26 cellular contexts compared by ENCODE assay signal in the genomic region with DNA sequence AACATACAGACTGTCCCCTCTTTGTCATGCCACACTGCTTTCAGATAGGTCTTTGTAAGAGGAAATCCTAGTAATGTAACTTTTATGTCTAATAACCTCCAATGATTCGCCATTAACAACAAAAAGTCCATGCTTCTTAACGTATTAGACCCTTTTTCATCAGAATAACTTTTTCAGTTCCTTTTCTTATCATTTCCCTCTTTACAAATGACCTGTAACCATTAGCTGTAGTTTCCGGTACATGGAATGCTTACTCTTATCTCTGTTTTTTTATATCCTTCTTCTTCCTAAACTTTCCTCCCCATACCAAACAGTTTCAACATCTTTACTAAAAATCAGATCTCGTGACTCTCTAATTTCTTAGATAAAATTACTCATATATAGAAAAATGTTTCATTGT.
DNase-seq lines count a peak whose midpoint lies in the region; ATAC-seq, FAIRE-seq and TF ChIP-seq lines count a peak whose summit lies in the region.
"Had no signal": no experiment of that assay in that cellular context is flagged by ENCODE, and none has a peak within 500 bp of the region (broad histone marks: within the 10 kb centered on the region; RNA-seq: fewer than 3 reads in every experiment).

No MANE protein-coding gene starts in this region.

- H3K4me3 Mint-ChIP-seq in mesothelial cell of epicardium, result no peak overlapping the region
- H3K4me3 Mint-ChIP-seq in T-cell, result no peak overlapping the region
- H3K4me3 Mint-ChIP-seq: CD14-positive monocyte; CD4-positive, alpha-beta memory T cell; CD4-positive, CD25-positive, alpha-beta regulatory T cell; CD8-positive, alpha-beta memory T cell had no signal

- no peaks in the 10 kb centered on the region for H3K36me3 Mint-ChIP-seq in mesothelial cell of epicardium
- no peaks in the 10 kb centered on the region for H3K36me3 Mint-ChIP-seq in T-cell
- H3K36me3 Mint-ChIP-seq: CD14-positive monocyte; CD4-positive, alpha-beta memory T cell; CD4-positive, CD25-positive, alpha-beta regulatory T cell; CD8-positive, alpha-beta memory T cell had no signal

- no peaks in the 10 kb centered on the region for H3K27me3 ChIP-seq in endothelial cell of umbilical vein (ENCODE audit: control insufficient read depth in 2 of 2, insufficient read depth in 2 of 2, low read length in 2 of 2)
- H3K27me3 ChIP-seq: BE2C, BLaER1 had no signal

- H2AFZ ChIP-seq in endothelial cell of umbilical vein (ENCODE audit: low read depth, low read length), result peak overlapping the region; percentile 68

- no peak for ATAC-seq in HG03521 (IDR thresholded peaks at IDR 0.05; ENCODE audit: unreplicated experiment)
- ATAC-seq in T-cell (replicated peaks in 1 of 4), result no peak
- ATAC-seq: GM12878 had no signal

- DNase-seq in endothelial cell of umbilical vein (ENCODE audit: low read depth, low spot score) (peak; percentile 68), mesothelial cell of epicardium (ENCODE audit: low spot score in 2 of 2, unreplicated experiment in 2 of 2) (no peak), NCI-H526 treated with DMSO at 0.1 percent for 48 hours (lab: John Stamatoyannopoulos, UW) (no peak), T-cell (no peak)
- DNase-seq: 8988T; ACHN; BE2C; C1 segment of cervical spinal cord; CD4-positive, alpha-beta memory T cell; CD4-positive, CD25-positive, alpha-beta regulatory T cell; CD8-positive, alpha-beta memory T cell; COR-L47; DMS 273 treated with DMSO at 0.1 percent for 48 hours; DMS153; DMS53; DMS79; DND-41; EL; GDM1 had no signal

- CTCF ChIA-PET in endothelial cell of umbilical vein (lab: Charles Lee), result interaction anchor here (1.2 to 3.0 kb wide), 4 partner anchors 9 to 1568 kb away, joined by 3 to 28 read pairs (median 7); no protein-coding TSS in a partner anchor
- CTCF ChIA-PET in T-cell (lab: Charles Lee), result no interaction called here

- H3K27ac ChIP-seq in endothelial cell of umbilical vein (ENCODE audit: insufficient read depth, low read depth, low read length), result peak overlapping the region; percentile 70
- H3K27ac ChIP-seq: BLaER1 had no signal

- peak overlapping the region; percentile 1 for H3K27ac Mint-ChIP-seq in mesothelial cell of epicardium
- H3K27ac Mint-ChIP-seq in T-cell, result no peak overlapping the region
- H3K27ac Mint-ChIP-seq: CD14-positive monocyte; CD4-positive, alpha-beta memory T cell; CD4-positive, CD25-positive, alpha-beta regulatory T cell; CD8-positive, alpha-beta memory T cell had no signal

- no peak for FAIRE-seq in endothelial cell of umbilical vein (lab: Jason Lieb, UNC)
- FAIRE-seq: A204.1, GM12878, GM12892, GM18507 had no signal

- intact Hi-C loops in endothelial cell of umbilical vein (cut with micrococcal nuclease), result no loop called here

- H3K4me1 ChIP-seq in endothelial cell of umbilical vein (ENCODE audit: control insufficient read depth, extremely low read depth, insufficient read depth, low read length), result peaks cover 27% of the 10 kb centered on the region
- H3K4me1 ChIP-seq: BE2C, BLaER1 had no signal

- no peaks in the 10 kb centered on the region for H4K20me1 ChIP-seq in endothelial cell of umbilical vein (replicated peaks; ENCODE audit: control insufficient read depth, extremely low read depth, insufficient read depth, low read length)
- H4K20me1 ChIP-seq: BLaER1 had no signal

- dilution Hi-C loops in endothelial cell of umbilical vein (cut with MboI; ENCODE audit: extremely low pct_ligation_motif_present, low sequenced_read_pairs), result no loop called here

- no peaks in the 10 kb centered on the region for H3K9me3 Mint-ChIP-seq in mesothelial cell of epicardium
- H3K9me3 Mint-ChIP-seq in T-cell, result peaks cover 0 to 37% (median 14%) of the 10 kb centered on the region in 3 donors
- H3K9me3 Mint-ChIP-seq: CD14-positive monocyte had no signal

- H3K4me1 Mint-ChIP-seq in mesothelial cell of epicardium (peaks cover 14% of the 10 kb centered on the region), T-cell (no peaks in the 10 kb centered on the region)
- H3K4me1 Mint-ChIP-seq: CD14-positive monocyte; CD4-positive, alpha-beta memory T cell; CD4-positive, CD25-positive, alpha-beta regulatory T cell; CD8-positive, alpha-beta memory T cell had no signal

- no peaks in the 10 kb centered on the region for H3K9me3 ChIP-seq in endothelial cell of umbilical vein (replicated peaks; ENCODE audit: control insufficient read depth, insufficient read depth, low read length)
- H3K9me3 ChIP-seq: BE2C, BLaER1 had no signal

- H3K27me3 Mint-ChIP-seq in mesothelial cell of epicardium (ENCODE audit: low read depth) (no peaks in the 10 kb centered on the region), T-cell (no peaks in the 10 kb centered on the region)
- H3K27me3 Mint-ChIP-seq: CD4-positive, alpha-beta memory T cell; CD4-positive, CD25-positive, alpha-beta regulatory T cell; CD8-positive, alpha-beta memory T cell had no signal

- BruUV-seq in endothelial cell of umbilical vein (replicated peaks; lab: Mats Ljungman, UMichigan), result no TSS peak

- peak overlapping the region; percentile 87 for H3K4me2 ChIP-seq in endothelial cell of umbilical vein (ENCODE audit: insufficient read depth, low read length)
- H3K4me2 ChIP-seq: BLaER1 had no signal

- TF ChIP-seq POLR2A in endothelial cell of umbilical vein (IDR thresholded peaks at IDR 0.05; ENCODE audit: low read depth, low read length), result no peak

- H3K36me3 ChIP-seq in endothelial cell of umbilical vein (ENCODE audit: control insufficient read depth in 2 of 2, extremely low read depth in 1 of 2, insufficient read depth in 2 of 2, low read length in 2 of 2), result no peaks in the 10 kb centered on the region
- H3K36me3 ChIP-seq: BE2C, BLaER1 had no signal

- H3K9ac ChIP-seq in endothelial cell of umbilical vein (replicated peaks; ENCODE audit: extremely low read depth, insufficient read depth, low read length), result peak overlapping the region; percentile 16
- H3K9ac ChIP-seq: BLaER1 had no signal

- H3K4me3 ChIP-seq in endothelial cell of umbilical vein (replicated peaks in 1 of 3; ENCODE audit: insufficient read depth in 1 of 3, low read depth in 1 of 3, low read length in 3 of 3), result peak overlapping the region in 1 of 3 experiments; percentile 23
- H3K4me3 ChIP-seq: BLaER1, GM12878 had no signal

- POLR2A ChIA-PET in endothelial cell of umbilical vein (lab: Charles Lee) (no interaction called here), T-cell (lab: Charles Lee) (no interaction called here)

- H3K9me1 ChIP-seq in endothelial cell of umbilical vein (replicated peaks; ENCODE audit: control insufficient read depth, extremely low read depth, insufficient read depth, low read length), result no peaks in the 10 kb centered on the region

- H3K79me2 ChIP-seq in endothelial cell of umbilical vein (ENCODE audit: control insufficient read depth, insufficient read depth, low read length), result no peaks in the 10 kb centered on the region

- TF ChIP-seq CTCF in endothelial cell of umbilical vein (IDR thresholded peaks at IDR 0.05; ENCODE audit: extremely low read depth in 1 of 2, insufficient read depth in 1 of 2, low read depth in 1 of 2, low read length in 2 of 2), result no peak
- no peak for TF ChIP-seq CTCF in mesothelial cell of epicardium (IDR thresholded peaks at IDR 0.05; ENCODE audit: unreplicated experiment)

TF ChIP-seq in endothelial cell of umbilical vein, 7 proteins besides CTCF, POLR2A, EP300 and RAD21:
- TF ChIP-seq JUN (IDR thresholded peaks at IDR 0.05; ENCODE audit: borderline replicate concordance, insufficient read depth, insufficient read length, low read depth) (no peak), GATA2 (IDR thresholded peaks at IDR 0.05; ENCODE audit: insufficient read depth, insufficient read length, low read depth, low read length) (peak; percentile 69)
